8 cellular contexts compared by ENCODE assay signal in genomic region chr6:165135889-165136288, GRCh38.
"Had no signal": no experiment of that assay in that cellular context is flagged by ENCODE, and none has a peak within 500 bp of the region (broad histone marks: within the 10 kb centered on the region; RNA-seq: fewer than 3 reads in every experiment).

No MANE protein-coding gene starts in this region.

- ATAC-seq: GM12878 had no signal

- FAIRE-seq: G401.6, GM12878, GM12891, GM12892, GM18507, GM19239 had no signal

- DNase-seq: GDM1, GF-D8 had no signal

- H3K4me3 ChIP-seq: GM12878 had no signal
